Comparison of ENCODE assay signal across 9 cellular contexts in the genomic region with DNA sequence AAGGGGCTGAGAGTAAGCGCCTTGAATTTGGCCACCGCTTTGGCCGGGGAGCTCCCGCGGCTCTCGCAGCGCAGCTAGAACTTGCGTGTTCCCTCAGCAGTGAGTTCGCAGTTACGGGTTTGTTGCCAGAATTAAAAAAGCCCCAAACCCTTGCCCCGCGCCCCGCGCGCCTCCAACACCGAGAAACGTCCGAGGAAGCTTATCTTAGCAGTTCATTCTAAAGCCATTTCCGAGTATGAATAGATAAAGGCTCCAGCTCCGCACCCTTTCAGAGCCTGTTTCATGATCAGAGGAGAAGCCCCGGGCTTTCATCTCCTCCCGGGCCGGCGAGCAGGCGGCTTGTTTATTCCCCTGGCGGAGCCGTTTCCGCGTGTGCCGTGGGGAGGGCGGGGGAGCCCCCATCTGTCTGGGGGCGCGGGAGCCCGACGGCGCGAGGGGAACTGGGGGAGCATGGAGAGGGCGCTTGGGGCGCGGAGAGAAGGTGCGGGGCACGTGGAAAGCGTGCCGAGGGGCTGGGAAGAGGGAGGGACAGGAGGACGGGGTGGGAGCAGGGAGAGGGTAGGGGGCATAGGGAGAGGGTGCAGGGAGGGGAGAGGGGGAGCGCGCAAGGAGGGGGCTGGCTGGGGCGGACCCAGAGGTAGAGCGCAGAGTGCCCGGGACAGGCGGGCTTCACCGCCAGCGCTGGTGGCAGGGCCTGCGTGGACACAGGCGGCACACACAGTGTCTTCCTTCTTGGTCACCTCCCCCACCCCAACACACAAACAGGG. TPM values are rescaled to one million over a fixed set of nuclear protein-coding genes. Genes with fewer than 3 reads are reported as not detected.
DNase-seq lines count a peak whose midpoint lies in the region; ATAC-seq and TF ChIP-seq lines count a peak whose summit lies in the region.
"Had no signal": no experiment of that assay in that cellular context is flagged by ENCODE, and none has a peak within 500 bp of the region (broad histone marks: within the 10 kb centered on the region; RNA-seq: fewer than 3 reads in every experiment).

No MANE protein-coding gene starts in this region.

- H3K4me1 Mint-ChIP-seq in CD4-positive, alpha-beta T cell (ENCODE audit: low read depth), result peaks cover 21% of the 10 kb centered on the region
- peaks cover 10 to 21% (median 11%) of the 10 kb centered on the region in 3 donors for H3K4me1 Mint-ChIP-seq in IgD-negative memory B cell

- H3K4me3 Mint-ChIP-seq in CD4-positive, alpha-beta T cell, result peak overlapping the region; percentile 67
- peak overlapping the region in 3 of 4 donors; percentile 51 to 86 (median 78) for H3K4me3 Mint-ChIP-seq in IgD-negative memory B cell

- H4K20me1 ChIP-seq in osteoblast (ENCODE audit: insufficient read depth, low read length), result no peaks in the 10 kb centered on the region

- intact Hi-C loops in CD4-positive, alpha-beta T cell (cut with DNase I, micrococcal nuclease), result no loop called here

- no peaks in the 10 kb centered on the region for H3K9me3 Mint-ChIP-seq in CD4-positive, alpha-beta T cell
- peaks cover 0 to 4% (median 0%) of the 10 kb centered on the region in 3 donors for H3K9me3 Mint-ChIP-seq in IgD-negative memory B cell

- DNase-seq in CD4-positive, alpha-beta T cell, result peak in 1 of 10 experiments; percentile 33
- DNase-seq in erythroblast (lab: John Stamatoyannopoulos, UW) (peak; percentile 26 to 53), osteoblast (ENCODE audit: insufficient read length, low spot score, missing footprints) (peak; percentile 93)
- no peak for DNase-seq in activated CD4-positive, alpha-beta T cell treated with anti-CD3 and anti-CD28 coated beads for 1 hour
- DNase-seq: PC-9 had no signal

- CTCF ChIA-PET in CD4-positive, alpha-beta T cell (lab: Charles Lee), result no interaction called here

- no peaks in the 10 kb centered on the region for H3K36me3 Mint-ChIP-seq in CD4-positive, alpha-beta T cell (ENCODE audit: low read depth)
- H3K36me3 Mint-ChIP-seq in IgD-negative memory B cell, result peaks cover 1% of the 10 kb centered on the region

- peaks cover 82% of the 10 kb centered on the region for H3K27me3 Mint-ChIP-seq in CD4-positive, alpha-beta T cell
- H3K27me3 Mint-ChIP-seq in IgD-negative memory B cell, result peaks cover 48% of the 10 kb centered on the region

- no peak overlapping the region for H3K27ac ChIP-seq in CD4-positive, alpha-beta T cell (ENCODE audit: low read depth, low read length)
- H3K27ac ChIP-seq in osteoblast (ENCODE audit: low read depth, low read length), result no peak overlapping the region
- H3K27ac ChIP-seq: PC-9 had no signal

- H3K79me2 ChIP-seq in osteoblast (ENCODE audit: insufficient read depth, low read length), result no peaks in the 10 kb centered on the region

- peaks cover 78% of the 10 kb centered on the region for H3K27me3 ChIP-seq in CD4-positive, alpha-beta T cell (ENCODE audit: control insufficient read depth, insufficient read depth, low read length)
- H3K27me3 ChIP-seq in osteoblast (ENCODE audit: insufficient read depth, low read length), result peaks cover 24% of the 10 kb centered on the region

- no peaks in the 10 kb centered on the region for H3K36me3 ChIP-seq in osteoblast (ENCODE audit: insufficient read depth, low read length)

- no peaks in the 10 kb centered on the region for H3K4me1 ChIP-seq in osteoblast (ENCODE audit: insufficient read depth, low read length)

- peak overlapping the region; percentile 77 for H3K4me2 ChIP-seq in osteoblast (ENCODE audit: insufficient read depth, low read length)
- H3K4me2 ChIP-seq: PC-9 had no signal

- no peak for TF ChIP-seq CTCF in CD4-positive, alpha-beta T cell (IDR thresholded peaks at IDR 0.05)
- TF ChIP-seq CTCF in osteoblast (IDR thresholded peaks at IDR 0.05; ENCODE audit: extremely low read depth, low read depth, low read length), result no peak

- H3K27ac Mint-ChIP-seq in CD4-positive, alpha-beta T cell, result no peak overlapping the region
- H3K27ac Mint-ChIP-seq in IgD-negative memory B cell, result peak overlapping the region in 1 of 3 donors; percentile 20

- POLR2A ChIA-PET in CD4-positive, alpha-beta T cell (lab: Charles Lee), result no interaction called here

- H3K9me3 ChIP-seq in CD4-positive, alpha-beta T cell (ENCODE audit: control insufficient read depth, low read length), result no peaks in the 10 kb centered on the region
- H3K9me3 ChIP-seq in osteoblast (ENCODE audit: low read depth, low read length), result no peaks in the 10 kb centered on the region

- TF ChIP-seq POLR2A in erythroblast (IDR thresholded peaks at IDR 0.05; ENCODE audit: low read length), result no peak

- H2AFZ ChIP-seq in osteoblast (ENCODE audit: low read length), result peak overlapping the region; percentile 41
- H2AFZ ChIP-seq: PC-9 had no signal

- H3K4me3 ChIP-seq in osteoblast (ENCODE audit: insufficient read depth, low read length), result peak overlapping the region; percentile 57
- H3K4me3 ChIP-seq: PC-9 had no signal

- no peak for ATAC-seq in CD4-positive, alpha-beta T cell (ENCODE audit: poor library complexity)
- ATAC-seq in HG03139 (IDR thresholded peaks at IDR 0.05; ENCODE audit: unreplicated experiment), result no peak
- ATAC-seq in GM21360 (IDR thresholded peaks at IDR 0.05; ENCODE audit: unreplicated experiment), result no peak
- ATAC-seq in GM18520 (IDR thresholded peaks at IDR 0.05; ENCODE audit: unreplicated experiment), result no peak

RNA-seq across cellular contexts. Expression of a gene that starts 9.9 kb away (rescaled TPM):
- not detected for total RNA-seq in CD4-positive, alpha-beta T cell
- not detected for polyA plus RNA-seq in IgD-negative memory B cell
- total RNA-seq in osteoblast, result 0.59 TPM in 1 of 2 replicates, not detected in the other
- total RNA-seq: PC-9 had no signal
